Comparison of ENCODE assay signal across 8 cellular contexts in genomic region chr12:26274441-26275312, GRCh38.
DNase-seq lines count a peak whose midpoint lies in the region; ATAC-seq and TF ChIP-seq lines count a peak whose summit lies in the region.

No MANE protein-coding gene starts in this region.

- H2BK12ac ChIP-seq in trophoblast cell (ENCODE audit: low read length): peak overlapping the region; percentile 76

- H3K79me2 ChIP-seq in trophoblast cell (ENCODE audit: control insufficient read depth, insufficient read depth, low read length, poor library complexity): no peaks in the 10 kb centered on the region

- no peak overlapping the region for H3K9ac ChIP-seq in trophoblast cell (ENCODE audit: low read length)

- H3K4me3 Mint-ChIP-seq in activated naive CD8-positive, alpha-beta T cell: no peak overlapping the region
- H3K4me3 Mint-ChIP-seq in endothelial cell (ENCODE audit: unreplicated experiment): no peak overlapping the region

- H3K23ac ChIP-seq in trophoblast cell (ENCODE audit: low read length): no peak overlapping the region

- no peaks in the 10 kb centered on the region for H3K36me3 ChIP-seq in trophoblast cell (ENCODE audit: control insufficient read depth in 1 of 2, insufficient read depth in 2 of 2, low read length in 2 of 2)

- peak; percentile 45 for TF ChIP-seq POLR2A in NB4 (IDR thresholded peaks at IDR 0.05; ENCODE audit: extremely low read depth, insufficient read length)

- H3K9me3 ChIP-seq in trophoblast cell (ENCODE audit: insufficient read depth, low read depth, low read length): no peaks in the 10 kb centered on the region

- H2BK5ac ChIP-seq in trophoblast cell (ENCODE audit: low read depth, low read length, poor library complexity): peak overlapping the region; percentile 37

- peak; percentile 32 for DNase-seq in activated T-cell treated with anti-CD3 and anti-CD28 coated beads for 24 hours (ENCODE audit: low read depth)
- no peak for DNase-seq in activated T-cell treated with anti-CD3 and anti-CD28 coated beads, Interleukin-2, amount 50 U/mL, for 1 hour
- DNase-seq in NB4 (ENCODE audit: low read depth): peak; percentile 100
- DNase-seq in Right ventricle myocardium inferior (ENCODE audit: missing footprints): peak; percentile 89
- peak; percentile 72 to 75 for DNase-seq in trophoblast cell
- DNase-seq in endothelial cell (ENCODE audit: low spot score): no peak

- peak overlapping the region; percentile 50 for H3K27ac Mint-ChIP-seq in activated naive CD8-positive, alpha-beta T cell
- no peak overlapping the region for H3K27ac Mint-ChIP-seq in endothelial cell (ENCODE audit: unreplicated experiment)

- WGBS in trophoblast cell (ENCODE audit: extremely low coverage, insufficient coverage, insufficient read length): no CpG with 5 or more reads among the region's 13 CpGs

- H2BK120ac ChIP-seq in trophoblast cell (ENCODE audit: insufficient read depth, low read length, poor library complexity): no peak overlapping the region

- no peak overlapping the region for H4K12ac ChIP-seq in trophoblast cell (ENCODE audit: low read depth, low read length)

- H3K36me3 Mint-ChIP-seq in activated naive CD8-positive, alpha-beta T cell: no peaks in the 10 kb centered on the region
- no peaks in the 10 kb centered on the region for H3K36me3 Mint-ChIP-seq in endothelial cell (ENCODE audit: low read depth, unreplicated experiment)

- no peak overlapping the region for H3K4me2 ChIP-seq in trophoblast cell (ENCODE audit: low read length)

- peak; percentile 95 for ATAC-seq in HG02623 (IDR thresholded peaks at IDR 0.05; ENCODE audit: unreplicated experiment)
- ATAC-seq in Right ventricle myocardium inferior: peak; percentile 97

- TF ChIP-seq CTCF in NB4 (IDR thresholded peaks at IDR 0.05; ENCODE audit: low read depth, low read length) (peak; percentile 82), endothelial cell (IDR thresholded peaks at IDR 0.05; ENCODE audit: unreplicated experiment) (no peak)

- H3K4me1 ChIP-seq in trophoblast cell (ENCODE audit: control insufficient read depth in 1 of 2, insufficient read depth in 2 of 2, low read length in 2 of 2): peaks cover 9 to 14% of the 10 kb centered on the region in 2 experiments

- H3K27me3 Mint-ChIP-seq in activated naive CD8-positive, alpha-beta T cell: peaks cover 2% of the 10 kb centered on the region
- H3K27me3 Mint-ChIP-seq in endothelial cell (ENCODE audit: unreplicated experiment): peaks cover 7% of the 10 kb centered on the region

- peaks cover 21% of the 10 kb centered on the region for H3K4me1 Mint-ChIP-seq in activated naive CD8-positive, alpha-beta T cell (ENCODE audit: low read depth)
- peaks cover 22% of the 10 kb centered on the region for H3K4me1 Mint-ChIP-seq in endothelial cell (ENCODE audit: unreplicated experiment)

- no peak overlapping the region for H2AFZ ChIP-seq in trophoblast cell (ENCODE audit: insufficient read depth, low read length, poor library complexity)

- peak overlapping the region; percentile 27 for H4K91ac ChIP-seq in trophoblast cell (ENCODE audit: low read depth, low read length)

- peaks cover 6% of the 10 kb centered on the region for H3K79me1 ChIP-seq in trophoblast cell (ENCODE audit: low read length)

- no peak overlapping the region for H3K4ac ChIP-seq in trophoblast cell (ENCODE audit: low read depth, low read length)

- H3K27ac ChIP-seq in trophoblast cell (ENCODE audit: low read depth, low read length): peak overlapping the region; percentile 67

- peak overlapping the region; percentile 11 for H3K18ac ChIP-seq in trophoblast cell (ENCODE audit: low read length)

- peak overlapping the region; percentile 58 for H4K8ac ChIP-seq in trophoblast cell (ENCODE audit: low read depth, low read length)

- no peaks in the 10 kb centered on the region for H3K9me3 Mint-ChIP-seq in activated naive CD8-positive, alpha-beta T cell (ENCODE audit: low read depth)
- H3K9me3 Mint-ChIP-seq in endothelial cell (ENCODE audit: unreplicated experiment): no peaks in the 10 kb centered on the region

- H3K4me3 ChIP-seq in NB4 (ENCODE audit: low read depth, low read length): peak overlapping the region; percentile 51
- H3K4me3 ChIP-seq in trophoblast cell (ENCODE audit: low read depth, low read length): no peak overlapping the region

- no peak overlapping the region for H3K14ac ChIP-seq in trophoblast cell (ENCODE audit: low read length)

- no peak overlapping the region for H2AK5ac ChIP-seq in trophoblast cell (ENCODE audit: low read length)

- intact Hi-C loops in Right ventricle myocardium inferior (cut with DNase I): loop anchor here (10.0 kb wide), 1 partner anchor 150 kb away; the partner anchor contains the start of gene BHLHE41

- no peaks in the 10 kb centered on the region for H3K27me3 ChIP-seq in trophoblast cell (ENCODE audit: insufficient read depth, low read length)

Comparison
In these comparisons a context has a peak if more than half of its experiments do, and no peak if none do; other contexts are left out.
1. DNase-seq: peak in activated T-cell treated with anti-CD3 and anti-CD28 coated beads for 24 hours (single experiment), NB4 (single experiment), Right ventricle myocardium inferior (single experiment) and trophoblast cell (2 of 2); none in activated T-cell treated with anti-CD3 and anti-CD28 coated beads, Interleukin-2, amount 50 U/mL, for 1 hour (single experiment) and endothelial cell (single experiment).